ENCODE assay signal across 24 cellular contexts in the genomic region with DNA sequence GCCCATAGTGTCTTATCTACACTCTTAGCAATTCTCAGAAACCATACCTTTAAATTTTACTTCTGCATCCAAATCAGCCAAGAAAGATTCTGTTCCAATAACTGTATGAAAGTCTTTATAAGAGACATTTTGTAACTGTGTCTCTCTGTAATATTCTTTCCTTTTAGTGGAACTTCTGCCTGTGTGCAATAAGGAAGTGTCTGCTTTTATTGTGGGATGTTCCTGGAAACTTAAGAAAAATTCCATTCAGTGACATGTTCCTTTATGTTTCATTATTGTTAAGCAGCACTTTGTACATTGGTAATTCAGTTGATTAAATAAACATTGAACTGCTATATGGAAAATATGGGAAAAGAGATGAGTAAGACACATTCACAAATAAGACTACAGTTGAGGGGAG. TPM values are rescaled to one million over a fixed set of nuclear protein-coding genes. Genes with fewer than 3 reads are reported as not detected.
DNase-seq lines count a peak whose midpoint lies in the region; ATAC-seq, FAIRE-seq and TF ChIP-seq lines count a peak whose summit lies in the region.
"Had no signal": no experiment of that assay in that cellular context is flagged by ENCODE, and none has a peak within 500 bp of the region (broad histone marks: within the 10 kb centered on the region; RNA-seq: fewer than 3 reads in every experiment).

No MANE protein-coding gene starts in this region.

- no peak for FAIRE-seq in K562 (lab: Jason Lieb, UNC)
- FAIRE-seq: GM12891 had no signal

- no peak for TF ChIP-seq EP300 in K562 (IDR thresholded peaks at IDR 0.05; ENCODE audit: low read length)

- CTCF ChIA-PET in activated CD8-positive, alpha-beta T cell treated with anti-CD3 and anti-CD28 coated beads for 36 hours (lab: Charles Lee), result no interaction called here
- CTCF ChIA-PET in activated CD8-positive, alpha-beta T cell treated with anti-CD3 and anti-CD28 coated beads, Interleukin-2, amount 10 ng/mL, durations not matched to agents 7 days and 5 days (lab: Charles Lee), result no interaction called here
- CTCF ChIA-PET in K562 (lab: Yijun Ruan, JAX; ENCODE audit: low intra/inter-chr PET ratio), result no interaction called here

- no peak overlapping the region for H2AFZ ChIP-seq in K562 (ENCODE audit: low read depth, low read length)
- H2AFZ ChIP-seq: GM23338 had no signal

- H3K27ac Mint-ChIP-seq in activated CD8-positive, alpha-beta T cell treated with anti-CD3 and anti-CD28 coated beads for 36 hours, result peak overlapping the region; percentile 41
- no peak overlapping the region for H3K27ac Mint-ChIP-seq in activated CD8-positive, alpha-beta T cell treated with anti-CD3 and anti-CD28 coated beads, Interleukin-2, amount 10 ng/mL, durations not matched to agents 7 days and 5 days

- no peaks in the 10 kb centered on the region for H3K9me3 ChIP-seq in K562 (replicated peaks; ENCODE audit: control insufficient read depth, insufficient read depth, low read depth, low read length)
- H3K9me3 ChIP-seq: HAP-1, Peyer's patch had no signal

- H3K4me2 ChIP-seq in K562 (ENCODE audit: insufficient read depth, low read length), result no peak overlapping the region
- H3K4me2 ChIP-seq: GM23338, KMS-11 had no signal

- no peak for TF ChIP-seq CTCF in activated CD8-positive, alpha-beta T cell treated with anti-CD3 and anti-CD28 coated beads for 36 hours (IDR thresholded peaks at IDR 0.05)
- TF ChIP-seq CTCF in K562 (IDR thresholded peaks at IDR 0.05 in 2 of 3, conservative IDR thresholded peaks at IDR 0.05 in 1 of 3; ENCODE audit: insufficient read depth in 2 of 3, low read depth in 1 of 3, low read length in 3 of 3), result no peak

- peaks cover 96% of the 10 kb centered on the region for H3K79me2 ChIP-seq in K562 (ENCODE audit: control insufficient read depth, insufficient read depth, low read length)

- no peaks in the 10 kb centered on the region for H3K27me3 Mint-ChIP-seq in activated CD8-positive, alpha-beta T cell treated with anti-CD3 and anti-CD28 coated beads for 36 hours
- no peaks in the 10 kb centered on the region for H3K27me3 Mint-ChIP-seq in activated CD8-positive, alpha-beta T cell treated with anti-CD3 and anti-CD28 coated beads, Interleukin-2, amount 10 ng/mL, durations not matched to agents 7 days and 5 days (ENCODE audit: low read depth)

- no peak for TF ChIP-seq RAD21 in K562 (CRISPR knock-in tag; conservative IDR thresholded peaks at IDR 0.05 in 1 of 2, IDR thresholded peaks at IDR 0.05 in 1 of 2)

- no peak overlapping the region for H3K9ac ChIP-seq in K562 (ENCODE audit: insufficient read depth in 1 of 2, low read depth in 2 of 2, low read length in 2 of 2)
- H3K9ac ChIP-seq: KMS-11 had no signal

- H3K27ac ChIP-seq in K562 (ENCODE audit: extremely low read depth, low read depth, low read length), result no peak overlapping the region
- H3K27ac ChIP-seq: C4-2B, HL-60, KMS-11, Peyer's patch had no signal

- in situ Hi-C loops in K562 (cut with MboI), result no loop called here

- H3K36me3 Mint-ChIP-seq in activated CD8-positive, alpha-beta T cell treated with anti-CD3 and anti-CD28 coated beads for 36 hours (ENCODE audit: low read depth), result peaks cover 34% of the 10 kb centered on the region
- H3K36me3 Mint-ChIP-seq in activated CD8-positive, alpha-beta T cell treated with anti-CD3 and anti-CD28 coated beads, Interleukin-2, amount 10 ng/mL, durations not matched to agents 7 days and 5 days (ENCODE audit: low read depth), result peaks cover 14% of the 10 kb centered on the region

- POLR2A ChIA-PET in activated CD8-positive, alpha-beta T cell treated with anti-CD3 and anti-CD28 coated beads for 36 hours (lab: Charles Lee), result no interaction called here
- POLR2A ChIA-PET in activated CD8-positive, alpha-beta T cell treated with anti-CD3 and anti-CD28 coated beads, Interleukin-2, amount 10 ng/mL, durations not matched to agents 7 days and 5 days (lab: Charles Lee), result no interaction called here
- POLR2A ChIA-PET in K562 (lab: Yijun Ruan, JAX), result interaction anchor here (0.7 kb wide), 1 partner anchor 8 kb away, joined by 3 read pairs; no protein-coding TSS in a partner anchor

- H3K9me1 ChIP-seq in K562 (ENCODE audit: control insufficient read depth, insufficient read depth, low read length), result no peaks in the 10 kb centered on the region

- no peak for TF ChIP-seq POLR2A in K562 (conservative IDR thresholded peaks at IDR 0.05)

- DNase-seq in activated CD8-positive, alpha-beta T cell treated with anti-CD3 and anti-CD28 coated beads for 36 hours, result no peak
- DNase-seq in activated CD8-positive, alpha-beta T cell treated with anti-CD3 and anti-CD28 coated beads, Interleukin-2, amount 10 ng/mL, durations not matched to agents 7 days and 5 days, result no peak
- DNase-seq in GF-D8 (lab: John Stamatoyannopoulos, UW) (peak; percentile 5), K562 (ENCODE audit: extremely low read depth in 1 of 4, low spot score in 3 of 4) (no peak), renal cortical epithelial cell (ENCODE audit: low read depth) (peak; percentile 10), NCI-H1092 treated with DMSO at 0.1 percent for 48 hours (lab: John Stamatoyannopoulos, UW) (no peak)
- DNase-seq: 8988T, COR-L47, DMS79, NCI-H1105 treated with DMSO at 0.1 percent for 48 hours, NCI-H2029 treated with DMSO at 0.1 percent for 48 hours, NCI-H226, NCI-H510A treated with DMSO at 0.1 percent for 48 hours, NCI-H748 treated with DMSO at 0.1 percent for 48 hours, Peyer's patch had no signal

- ATAC-seq in activated CD8-positive, alpha-beta T cell treated with anti-CD3 and anti-CD28 coated beads for 36 hours, result no peak
- no peak for ATAC-seq in activated CD8-positive, alpha-beta T cell treated with anti-CD3 and anti-CD28 coated beads, Interleukin-2, amount 10 ng/mL, durations not matched to agents 7 days and 5 days
- ATAC-seq in K562, result no peak
- no peak for ATAC-seq in HG03354 (IDR thresholded peaks at IDR 0.05; ENCODE audit: poor library complexity, severe bottlenecking, unreplicated experiment)
- ATAC-seq in GM21360 (IDR thresholded peaks at IDR 0.05; ENCODE audit: unreplicated experiment), result no peak
- ATAC-seq: GM23338, SK-N-SH treated with all-trans-retinoic acid at 6 μM for 48 hours had no signal

- H3K4me3 ChIP-seq in K562, result no peak overlapping the region
- H3K4me3 ChIP-seq: GM23338, HAP-1, Peyer's patch had no signal

- H3K27me3 ChIP-seq in K562 (ENCODE audit: control insufficient read depth in 2 of 2, insufficient read depth in 2 of 2, low read length in 2 of 2), result no peaks in the 10 kb centered on the region
- H3K27me3 ChIP-seq: Peyer's patch had no signal

- intact Hi-C loops in activated CD8-positive, alpha-beta T cell treated with anti-CD3 and anti-CD28 coated beads for 36 hours (cut with micrococcal nuclease), result no loop called here
- intact Hi-C loops in K562 (cut with micrococcal nuclease), result no loop called here

- no peaks in the 10 kb centered on the region; a peak in 1 of 5 replicates for H3K4me1 ChIP-seq in K562 (replicated peaks in 1 of 2; ENCODE audit: control insufficient read depth in 2 of 2, insufficient read depth in 2 of 2, low read length in 2 of 2)
- H3K4me1 ChIP-seq: HAP-1, Peyer's patch had no signal

- H3K36me3 ChIP-seq in K562 (ENCODE audit: control insufficient read depth, insufficient read depth, low read length), result peaks cover 38% of the 10 kb centered on the region; the same call in 2 of the 3 replicates
- H3K36me3 ChIP-seq: HAP-1, Peyer's patch had no signal

- no peaks in the 10 kb centered on the region for H3K9me3 Mint-ChIP-seq in activated CD8-positive, alpha-beta T cell treated with anti-CD3 and anti-CD28 coated beads for 36 hours
- H3K9me3 Mint-ChIP-seq in activated CD8-positive, alpha-beta T cell treated with anti-CD3 and anti-CD28 coated beads, Interleukin-2, amount 10 ng/mL, durations not matched to agents 7 days and 5 days (ENCODE audit: insufficient read depth), result no peaks in the 10 kb centered on the region
- H3K9me3 Mint-ChIP-seq: GM23338 had no signal

- BruUV-seq in K562 (replicated peaks; lab: Mats Ljungman, UMichigan), result TSS peak; percentile 2

- no peak overlapping the region for H3K4me3 Mint-ChIP-seq in activated CD8-positive, alpha-beta T cell treated with anti-CD3 and anti-CD28 coated beads for 36 hours
- no peak overlapping the region for H3K4me3 Mint-ChIP-seq in activated CD8-positive, alpha-beta T cell treated with anti-CD3 and anti-CD28 coated beads, Interleukin-2, amount 10 ng/mL, durations not matched to agents 7 days and 5 days
- H3K4me3 Mint-ChIP-seq: GM23338 had no signal

- H3K4me1 Mint-ChIP-seq in activated CD8-positive, alpha-beta T cell treated with anti-CD3 and anti-CD28 coated beads for 36 hours (ENCODE audit: low read depth), result peaks cover 52% of the 10 kb centered on the region
- peaks cover 8% of the 10 kb centered on the region for H3K4me1 Mint-ChIP-seq in activated CD8-positive, alpha-beta T cell treated with anti-CD3 and anti-CD28 coated beads, Interleukin-2, amount 10 ng/mL, durations not matched to agents 7 days and 5 days (ENCODE audit: low read depth)

- no peaks in the 10 kb centered on the region for H4K20me1 ChIP-seq in K562 (replicated peaks; ENCODE audit: control insufficient read depth, insufficient read depth, low read length)

TF ChIP-seq in K562, 482 proteins besides CTCF, POLR2A, EP300 and RAD21 (continues in another document):
- TF ChIP-seq POLR2H (tag; IDR thresholded peaks at IDR 0.05; ENCODE audit: low read depth) (no peak), CC2D1A (IDR thresholded peaks at IDR 0.05) (no peak)

RNA-seq across cellular contexts. Expression of a gene that starts 11.7 kb away (rescaled TPM):
- total RNA-seq in activated CD8-positive, alpha-beta T cell treated with anti-CD3 and anti-CD28 coated beads for 36 hours, result 10 to 100 TPM; 42.2 to 42.8 TPM
- 10 to 100 TPM; 27.5 to 29.1 TPM for total RNA-seq in activated CD8-positive, alpha-beta T cell treated with anti-CD3 and anti-CD28 coated beads, Interleukin-2, amount 10 ng/mL, durations not matched to agents 7 days and 5 days
- total RNA-seq in K562 (2011; cell fraction: chromatin; rRNA removed; ENCODE audit: low replicate concordance), result 15.7 and 44.4 TPM in 2 replicates
- total RNA-seq in K562 (2011; cell fraction: nucleolus; rRNA removed), result 14.0 and 18.4 TPM in 2 replicates
- 35.5 and 66.0 TPM in 2 replicates for total RNA-seq in K562 (2011; cell fraction: nucleoplasm; rRNA removed)
- total RNA-seq in K562 (2014; rRNA removed) (16.3 and 19.0 TPM in 2 replicates), K562 (2014; rRNA removed; fragmentation: Illumina TruSeq; extraction: Trizol) (38.4 and 43.4 TPM in 2 replicates), K562 (2015; rRNA removed; fragmentation: Illumina TruSeq; extraction: Trizol) (24.3 and 26.4 TPM in 2 replicates), K562 (2021) (47.1 and 51.4 TPM in 2 replicates), renal cortical epithelial cell (20.0 and 38.2 TPM in 2 replicates)
- polyA plus RNA-seq in K562 (2011; rRNA removed) (19.7 and 25.9 TPM in 2 replicates), K562 (2014; fragmentation: Illumina TruSeq; extraction: Trizol) (45.6 and 53.7 TPM in 2 replicates), K562 (2014; fragmentation: Nextera tagmentation; extraction: Ambion mirVana) (10 to 100 TPM; 21.7 to 22.9 TPM), K562 (2014; rRNA removed) (29.1 and 29.9 TPM in 2 replicates)
- 6.5 and 15.2 TPM in 2 replicates for polyA plus RNA-seq in K562 (2011; cell fraction: cytosol; rRNA removed)
- polyA plus RNA-seq in K562 (2011; cell fraction: nucleus; rRNA removed), result 11.0 and 17.4 TPM in 2 replicates
- 33.3 and 35.9 TPM in 2 replicates for polyA plus RNA-seq in K562 (2012)
- 28.2 and 32.5 TPM in 2 replicates for polyA minus RNA-seq in K562 (2011; rRNA and poly(A)+ RNA removed)
- 17.9 and 18.1 TPM in 2 replicates for polyA minus RNA-seq in K562 (2011; cell fraction: cytosol; rRNA and poly(A)+ RNA removed)
- polyA minus RNA-seq in K562 (2011; cell fraction: nucleus; rRNA and poly(A)+ RNA removed), result 8.2 and 16.6 TPM in 2 replicates

Comparison
In these comparisons a context has a peak if more than half of its experiments do, and no peak if none do; other contexts are left out.
1. DNase-seq: peak in GF-D8 (single experiment) and renal cortical epithelial cell (single experiment); none in activated CD8-positive, alpha-beta T cell treated with anti-CD3 and anti-CD28 coated beads for 36 hours (single experiment), activated CD8-positive, alpha-beta T cell treated with anti-CD3 and anti-CD28 coated beads, Interleukin-2, amount 10 ng/mL, durations not matched to agents 7 days and 5 days (single experiment), K562 (0 of 4) and NCI-H1092 treated with DMSO at 0.1 percent for 48 hours (single experiment).